In genomic region chr2:120687210-120687609, GRCh38 we compare ENCODE assay signal across 6 cellular contexts. TPM values are rescaled to one million over a fixed set of nuclear protein-coding genes. Genes with fewer than 3 reads are reported as not detected.
"Had no signal": no experiment of that assay in that cellular context is flagged by ENCODE, and none has a peak within 500 bp of the region (broad histone marks: within the 10 kb centered on the region; RNA-seq: fewer than 3 reads in every experiment).

No MANE protein-coding gene starts in this region.

- H3K4me2 ChIP-seq: KMS-11 had no signal

- H3K9ac ChIP-seq: KMS-11 had no signal

- ATAC-seq: HepG2 had no signal

- H3K36me3 Mint-ChIP-seq: IgD-negative memory B cell had no signal

- H3K4me3 Mint-ChIP-seq: IgD-negative memory B cell had no signal

- H3K27ac Mint-ChIP-seq: IgD-negative memory B cell had no signal

- H3K9me3 Mint-ChIP-seq: IgD-negative memory B cell had no signal

- DNase-seq: IMR-90, KG1 had no signal

- H3K4me1 Mint-ChIP-seq: IgD-negative memory B cell had no signal

- H3K27ac ChIP-seq: HL-60, KMS-11 had no signal

RNA-seq across cellular contexts. Expression of gene GLI2, which starts 48.5 kb away (rescaled TPM):
- total RNA-seq: HepG2 had no signal
- polyA plus RNA-seq: HepG2, IgD-negative memory B cell had no signal
